9 cellular contexts compared by ENCODE assay signal in genomic region chr11:95076416-95076815, GRCh38. TPM values are rescaled to one million over a fixed set of nuclear protein-coding genes. Genes with fewer than 3 reads are reported as not detected.
A peak's percentile ranks its signal among the peaks of the same experiment; 100 is the strongest.
DNase-seq lines count a peak whose midpoint lies in the region; ATAC-seq and TF ChIP-seq lines count a peak whose summit lies in the region.
"Had no signal": no experiment of that assay in that cellular context is flagged by ENCODE, and none has a peak within 500 bp of the region (broad histone marks: within the 10 kb centered on the region; RNA-seq: fewer than 3 reads in every experiment).

No MANE protein-coding gene starts in this region.

- no peak overlapping the region for H3K56ac ChIP-seq in H9 (ENCODE audit: insufficient read length, low read depth, low read length)

- no peak overlapping the region for H2BK12ac ChIP-seq in mesenchymal stem cell (ENCODE audit: low read length in 2 of 2)
- H2BK12ac ChIP-seq in H9 (ENCODE audit: insufficient read length, low read depth, low read length) = no peak overlapping the region

- H3K27ac ChIP-seq in mesenchymal stem cell (ENCODE audit: low read length, poor library complexity, severe bottlenecking) (no peak overlapping the region), H9 (ENCODE audit: insufficient read length, low read depth, low read length) (no peak overlapping the region)
- H3K27ac ChIP-seq: heart right ventricle had no signal

- H2AK5ac ChIP-seq in mesenchymal stem cell (ENCODE audit: low read length, severe bottlenecking) = no peak overlapping the region
- H2AK5ac ChIP-seq in H9 (ENCODE audit: insufficient read length, low read length) = no peak overlapping the region

- peaks cover 1% of the 10 kb centered on the region for H3K79me1 ChIP-seq in mesenchymal stem cell (replicated peaks; ENCODE audit: low read length, poor library complexity, severe bottlenecking)
- H3K79me1 ChIP-seq in H9 (ENCODE audit: insufficient read depth, low read depth, low read length, poor library complexity, severe bottlenecking) = no peaks in the 10 kb centered on the region

- no peak overlapping the region for H2AFZ ChIP-seq in mesenchymal stem cell (ENCODE audit: low read depth, low read length)
- no peak overlapping the region for H2AFZ ChIP-seq in H9 (ENCODE audit: low read length)

- H3K27ac Mint-ChIP-seq in WTC11 = no peak overlapping the region
- H3K27ac Mint-ChIP-seq in H9 = no peak overlapping the region

- H3K4ac ChIP-seq in mesenchymal stem cell (ENCODE audit: low read depth in 1 of 2, low read length in 2 of 2) = no peak overlapping the region
- H3K4ac ChIP-seq in H9 (ENCODE audit: low read depth, low read length) = no peak overlapping the region

- H4K8ac ChIP-seq in mesenchymal stem cell (ENCODE audit: low read length) (no peak overlapping the region), H9 (replicated peaks; ENCODE audit: insufficient read length, low read depth, low read length) (no peak overlapping the region)

- no peak overlapping the region for H3T11ph ChIP-seq in H9 (ENCODE audit: low read length)

- 22% methylated on average over 1 of the region's 1 CpG for WGBS in mesenchymal stem cell
- WGBS in H9 (ENCODE audit: extremely low coverage, insufficient read length, low lambda C conversion rate) = no CpG with 5 or more reads among the region's 1 CpG

- no peak overlapping the region for H2BK20ac ChIP-seq in H9 (ENCODE audit: low read depth, low read length, poor library complexity, severe bottlenecking)

- no peaks in the 10 kb centered on the region for H3K27me3 ChIP-seq in mesenchymal stem cell (ENCODE audit: control insufficient read depth in 1 of 2, insufficient read depth in 1 of 2, low read length in 2 of 2)
- no peaks in the 10 kb centered on the region for H3K27me3 ChIP-seq in H9 (ENCODE audit: insufficient read depth, low read length)
- H3K27me3 ChIP-seq: heart right ventricle had no signal

- H3K27me3 Mint-ChIP-seq in WTC11 (ENCODE audit: low read depth) (no peaks in the 10 kb centered on the region; the same call in 1 of the 2 replicates), H9 (ENCODE audit: low read depth) (peaks cover 4% of the 10 kb centered on the region; the same call in 1 of the 2 replicates)

- no peak overlapping the region for H3K23ac ChIP-seq in mesenchymal stem cell (ENCODE audit: low read length in 2 of 2)
- no peak overlapping the region for H3K23ac ChIP-seq in H9 (ENCODE audit: insufficient read length, low read depth, low read length)

- H3K4me2 ChIP-seq in mesenchymal stem cell (ENCODE audit: low read length, poor library complexity, severe bottlenecking) (no peak overlapping the region), H9 (ENCODE audit: insufficient read depth, insufficient read length, low read length) (no peak overlapping the region)

- H3K9me3 ChIP-seq in mesenchymal stem cell (ENCODE audit: control insufficient read depth, low read length) (no peaks in the 10 kb centered on the region), H9 (ENCODE audit: control insufficient read depth, low read depth, low read length) (no peaks in the 10 kb centered on the region)
- H3K9me3 ChIP-seq: heart right ventricle had no signal

- H3K4me1 Mint-ChIP-seq in WTC11 (peaks cover 4% of the 10 kb centered on the region), H9 (peaks cover 0 to 5% of the 10 kb centered on the region in 2 experiments; a peak in 2 of 4 replicates)

- H3K9ac ChIP-seq in mesenchymal stem cell (ENCODE audit: low read length) = no peak overlapping the region
- no peak overlapping the region for H3K9ac ChIP-seq in H9 (ENCODE audit: extremely low read depth, insufficient read length, low read length)

- H3K23me2 ChIP-seq in H9 (ENCODE audit: insufficient read length, low read depth, low read length, poor library complexity, severe bottlenecking) = no peaks in the 10 kb centered on the region

- no peaks in the 10 kb centered on the region for H3K36me3 ChIP-seq in mesenchymal stem cell (ENCODE audit: control insufficient read depth in 1 of 2, insufficient read depth in 2 of 2, low read depth in 1 of 2, low read length in 2 of 2)

- H3K4me3 Mint-ChIP-seq in WTC11 (no peak overlapping the region), H9 (no peak overlapping the region)

- H2BK15ac ChIP-seq in mesenchymal stem cell (ENCODE audit: low read depth, poor library complexity, severe bottlenecking) (no peak overlapping the region), H9 (ENCODE audit: low read depth, low read length) (no peak overlapping the region)

- no peak overlapping the region for H3K18ac ChIP-seq in mesenchymal stem cell (ENCODE audit: low read depth in 1 of 2, low read length in 2 of 2)
- H3K18ac ChIP-seq in H9 (ENCODE audit: insufficient read length, low read depth, low read length) = no peak overlapping the region

- no peaks in the 10 kb centered on the region for H4K20me1 ChIP-seq in H9 (ENCODE audit: control insufficient read depth, insufficient read depth, insufficient read length)

- POLR2A ChIA-PET in WTC11 (lab: Charles Lee) = no interaction called here

- DNase-seq in EL (peak; percentile 13), WTC11 (ENCODE audit: low spot score) (no peak), mesenchymal stem cell (peak; percentile 53), H9 (no peak)
- no peak for DNase-seq in stimulated activated CD4-positive, alpha-beta T cell treated with anti-CD3 and anti-CD28 coated beads, Interleukin-4, amount 100 ng/mL, for 24 hours
- DNase-seq in stimulated activated CD4-positive, alpha-beta T cell treated with anti-CD3 and anti-CD28 coated beads, Interleukin-12 subunit alpha, Interleukin-12 subunit beta, amount 100 ng/mL, for 4 hours = no peak
- no peak for DNase-seq in activated naive CD4-positive, alpha-beta T cell treated with Interleukin-2 at 50 U/mL for 16 hours
- DNase-seq: heart right ventricle had no signal

- H3K36me3 Mint-ChIP-seq in WTC11 (no peaks in the 10 kb centered on the region), H9 (ENCODE audit: insufficient read depth in 1 of 3, low read depth in 3 of 3) (no peaks in the 10 kb centered on the region)

- H2BK120ac ChIP-seq in mesenchymal stem cell (ENCODE audit: low read depth, low read length) (no peak overlapping the region), H9 (ENCODE audit: low read depth, low read length, poor library complexity, severe bottlenecking) (no peak overlapping the region)

- H2BK5ac ChIP-seq in mesenchymal stem cell (ENCODE audit: low read depth, low read length, poor library complexity, severe bottlenecking) (no peak overlapping the region), H9 (ENCODE audit: insufficient read length, low read length) (no peak overlapping the region)

- peaks cover 5% of the 10 kb centered on the region for H3K4me1 ChIP-seq in mesenchymal stem cell (ENCODE audit: control insufficient read depth, insufficient read depth, low read depth, low read length)
- H3K4me1 ChIP-seq in H9 (ENCODE audit: insufficient read depth, low read length) = no peaks in the 10 kb centered on the region

- TF ChIP-seq CTCF in WTC11 (IDR thresholded peaks at IDR 0.05) (no peak), H9 (conservative IDR thresholded peaks at IDR 0.05) (no peak)

- no peak overlapping the region for H4K91ac ChIP-seq in mesenchymal stem cell (ENCODE audit: low read length)
- H4K91ac ChIP-seq in H9 (ENCODE audit: insufficient read length, low read depth, low read length) = no peak overlapping the region

- ATAC-seq in HG02885 (IDR thresholded peaks at IDR 0.05; ENCODE audit: poor library complexity, unreplicated experiment) (peak; percentile 68), WTC11 (peak; percentile 20; the same call in 1 of the 2 replicates)

- H3K4me3 ChIP-seq in mesenchymal stem cell (ENCODE audit: insufficient read depth in 1 of 2, low read depth in 1 of 2, low read length in 2 of 2) = no peak overlapping the region
- H3K4me3 ChIP-seq: heart right ventricle had no signal

- H3K79me2 ChIP-seq in H9 (ENCODE audit: insufficient read depth, low read length) = no peaks in the 10 kb centered on the region

- H3K9me3 Mint-ChIP-seq in WTC11 = no peaks in the 10 kb centered on the region
- no peaks in the 10 kb centered on the region for H3K9me3 Mint-ChIP-seq in H9

- no peak overlapping the region for H4K5ac ChIP-seq in H9 (ENCODE audit: insufficient read length, low read depth, low read length)

- CTCF ChIA-PET in WTC11 (lab: Charles Lee) = interaction anchor here (0.7 to 1.5 kb wide), 3 partner anchors 17 to 78 kb away, joined by 3 read pairs; no protein-coding TSS in a partner anchor

- H3K14ac ChIP-seq in mesenchymal stem cell (ENCODE audit: low read length in 2 of 2) (no peak overlapping the region), H9 (ENCODE audit: insufficient read depth, low read length) (no peak overlapping the region)

TF ChIP-seq in WTC11, 78 proteins besides CTCF, POLR2A, EP300 and RAD21 (continues in another document):
- TF ChIP-seq, protein P1, sequence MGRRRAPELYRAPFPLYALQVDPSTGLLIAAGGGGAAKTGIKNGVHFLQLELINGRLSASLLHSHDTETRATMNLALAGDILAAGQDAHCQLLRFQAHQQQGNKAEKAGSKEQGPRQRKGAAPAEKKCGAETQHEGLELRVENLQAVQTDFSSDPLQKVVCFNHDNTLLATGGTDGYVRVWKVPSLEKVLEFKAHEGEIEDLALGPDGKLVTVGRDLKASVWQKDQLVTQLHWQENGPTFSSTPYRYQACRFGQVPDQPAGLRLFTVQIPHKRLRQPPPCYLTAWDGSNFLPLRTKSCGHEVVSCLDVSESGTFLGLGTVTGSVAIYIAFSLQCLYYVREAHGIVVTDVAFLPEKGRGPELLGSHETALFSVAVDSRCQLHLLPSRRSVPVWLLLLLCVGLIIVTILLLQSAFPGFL (CRISPR knock-in tag; IDR thresholded peaks at IDR 0.05; ENCODE audit: borderline replicate concordance) = no peak

RNA-seq across cellular contexts. Expression of gene SRSF8, which starts 9.7 kb away (rescaled TPM):
- total RNA-seq in WTC11 (2021) (20.9 to 23.0 TPM (median 20.9 TPM) in 3 replicates), H9 (2021) (22.5 and 25.1 TPM in 2 replicates)
- 27.3 TPM for polyA plus RNA-seq in mesenchymal stem cell (2013, experiment 1 of 2)
- polyA plus RNA-seq in mesenchymal stem cell (2013, experiment 2 of 2) = 27.1 TPM

RNA-seq across cellular contexts. Expression of gene ENDOD1, which starts 13.2 kb away (rescaled TPM):
- total RNA-seq in WTC11 (2021) (2.6 to 3.3 TPM (median 3.2 TPM) in 3 replicates), H9 (2021) (0.87 and 1.1 TPM in 2 replicates)
- 46.6 TPM for polyA plus RNA-seq in mesenchymal stem cell (2013, experiment 1 of 2)
- 46.8 TPM for polyA plus RNA-seq in mesenchymal stem cell (2013, experiment 2 of 2)

RNA-seq across cellular contexts. Expression of gene KDM4F, which starts 27.2 kb away (rescaled TPM):
- total RNA-seq in WTC11 (2021) = not detected in 3 replicates
- not detected for polyA plus RNA-seq in mesenchymal stem cell (2013, experiment 1 of 2)
- polyA plus RNA-seq in mesenchymal stem cell (2013, experiment 2 of 2) = not detected
- total RNA-seq in H9 (2021) = not detected in 2 replicates
- total RNA-seq: heart right ventricle had no signal
- polyA plus RNA-seq: heart right ventricle had no signal

RNA-seq across cellular contexts. Expression of gene KDM4E, which starts 51.4 kb away (rescaled TPM):
- total RNA-seq in WTC11 (2021) (not detected in 3 replicates), H9 (2021) (not detected in 2 replicates)
- polyA plus RNA-seq in mesenchymal stem cell (2013, experiment 1 of 2) = not detected
- polyA plus RNA-seq in mesenchymal stem cell (2013, experiment 2 of 2) = not detected
- total RNA-seq: heart right ventricle had no signal
- polyA plus RNA-seq: heart right ventricle had no signal

Comparison
In these comparisons a context has a peak if more than half of its experiments do, and no peak if none do; other contexts are left out.
1. DNase-seq: peak in EL (single experiment) and mesenchymal stem cell (single experiment); none in WTC11 (single experiment), stimulated activated CD4-positive, alpha-beta T cell treated with anti-CD3 and anti-CD28 coated beads, Interleukin-4, amount 100 ng/mL, for 24 hours (single experiment), H9 (single experiment), stimulated activated CD4-positive, alpha-beta T cell treated with anti-CD3 and anti-CD28 coated beads, Interleukin-12 subunit alpha, Interleukin-12 subunit beta, amount 100 ng/mL, for 4 hours (single experiment) and activated naive CD4-positive, alpha-beta T cell treated with Interleukin-2 at 50 U/mL for 16 hours (single experiment).